22 cellular contexts compared by ENCODE assay signal in genomic region chr16:55077231-55077630, GRCh38.
DNase-seq lines count a peak whose midpoint lies in the region; ATAC-seq, FAIRE-seq and TF ChIP-seq lines count a peak whose summit lies in the region.
"Had no signal": no experiment of that assay in that cellular context is flagged by ENCODE, and none has a peak within 500 bp of the region (broad histone marks: within the 10 kb centered on the region; RNA-seq: fewer than 3 reads in every experiment).

No MANE protein-coding gene starts in this region.

- TF ChIP-seq POLR2A in IMR-90 (IDR thresholded peaks at IDR 0.05; ENCODE audit: low read depth, low read length) (no peak), H1 (IDR thresholded peaks at IDR 0.05; ENCODE audit: control extremely low read depth in 1 of 2, low read depth in 2 of 2, low read length in 2 of 2) (no peak)

- no TSS peak for BruUV-seq in IMR-90 (replicated peaks; lab: Mats Ljungman, UMichigan)

- H3K9me3 ChIP-seq in IMR-90 (ENCODE audit: control insufficient read depth, insufficient read depth, low read length), result peaks cover 2% of the 10 kb centered on the region; the same call in 1 of the 2 replicates
- H3K9me3 ChIP-seq in H1 (ENCODE audit: insufficient read depth in 2 of 2, low read depth in 1 of 2, low read length in 1 of 2), result no peaks in the 10 kb centered on the region
- no peaks in the 10 kb centered on the region for H3K9me3 ChIP-seq in smooth muscle cell (replicated peaks; ENCODE audit: low read depth)
- H3K9me3 ChIP-seq in effector memory CD4-positive, alpha-beta T cell (ENCODE audit: control insufficient read depth, low read length), result no peaks in the 10 kb centered on the region
- H3K9me3 ChIP-seq: SJSA1 had no signal

- H3K4me1 ChIP-seq in IMR-90 (ENCODE audit: control insufficient read depth, insufficient read depth, low read length) (no peaks in the 10 kb centered on the region), H1 (replicated peaks in 1 of 4; ENCODE audit: control insufficient read depth in 3 of 4, insufficient read depth in 4 of 4, low read length in 3 of 4) (no peaks in the 10 kb centered on the region), smooth muscle cell (ENCODE audit: low read depth) (no peaks in the 10 kb centered on the region)
- H3K4me1 ChIP-seq in effector memory CD4-positive, alpha-beta T cell (ENCODE audit: control insufficient read depth, insufficient read depth, low read length, poor library complexity, severe bottlenecking), result no peaks in the 10 kb centered on the region
- H3K4me1 ChIP-seq: SJSA1 had no signal

- CTCF ChIA-PET in IMR-90 (lab: Yijun Ruan, JAX), result no interaction called here
- CTCF ChIA-PET in H1 (lab: Charles Lee; ENCODE audit: partially characterized antibody), result no interaction called here

- TF ChIP-seq CTCF in AG10803 (conservative IDR thresholded peaks at IDR 0.05; ENCODE audit: low read length) (no peak), IMR-90 (conservative IDR thresholded peaks at IDR 0.05; ENCODE audit: low read depth, low read length) (no peak), H1 (IDR thresholded peaks at IDR 0.05; ENCODE audit: control extremely low read depth in 1 of 3, insufficient read depth in 1 of 3, low read depth in 1 of 3, low read length in 3 of 3) (no peak), smooth muscle cell (IDR thresholded peaks at IDR 0.05; ENCODE audit: borderline replicate concordance, insufficient read depth, poor library complexity, severe bottlenecking) (no peak)

- H3K14ac ChIP-seq in IMR-90 (replicated peaks; ENCODE audit: low read depth, low read length) (no peak overlapping the region), H1 (ENCODE audit: insufficient read length) (no peak overlapping the region)

- H3K9me1 ChIP-seq in IMR-90 (ENCODE audit: insufficient read depth, low read length), result no peaks in the 10 kb centered on the region

- H3K18ac ChIP-seq in IMR-90 (ENCODE audit: low read depth, low read length) (no peak overlapping the region), H1 (ENCODE audit: extremely low read depth, low read length) (no peak overlapping the region)

- no CpG with 5 or more reads among the region's 4 CpGs for WGBS in IMR-90 (ENCODE audit: extremely low coverage in 2 of 2, insufficient read length in 1 of 2), 2 experiments
- 98% methylated on average over 4 of the region's 4 CpGs; no CpG with 5 or more reads in 1 of the 2 experiments for WGBS in H1 (ENCODE audit: extremely low coverage in 1 of 2, insufficient coverage in 1 of 2, insufficient read length in 1 of 2, insufficient replicate concordance in 2 of 2, low coverage in 1 of 2, low lambda C conversion rate in 2 of 2, missing lambda C conversion rate in 1 of 2), 2 experiments
- 44% methylated on average over 4 of the region's 4 CpGs for WGBS in smooth muscle cell (ENCODE audit: low lambda C conversion rate)

- POLR2A ChIA-PET in IMR-90 (lab: Charles Lee; ENCODE audit: unreplicated experiment) (no interaction called here), H1 (lab: Charles Lee; ENCODE audit: partially characterized antibody) (no interaction called here)

- no peak overlapping the region for H4K91ac ChIP-seq in IMR-90 (ENCODE audit: insufficient read depth, low read depth, low read length)
- H4K91ac ChIP-seq in H1 (replicated peaks; ENCODE audit: insufficient read length, low read length), result no peak overlapping the region

- H2BK120ac ChIP-seq in IMR-90 (ENCODE audit: low read depth, low read length) (no peak overlapping the region), H1 (replicated peaks; ENCODE audit: low read depth, low read length) (no peak overlapping the region)

- intact Hi-C loops in IMR-90 (cut with micrococcal nuclease), result no loop called here

- no peak overlapping the region for H3K4me3 ChIP-seq in AG10803 (ENCODE audit: low read length)
- H3K4me3 ChIP-seq in IMR-90 (ENCODE audit: insufficient read depth, low read depth, low read length), result no peak overlapping the region
- no peak overlapping the region for H3K4me3 ChIP-seq in H1 (ENCODE audit: extremely low read depth in 1 of 4, insufficient read depth in 2 of 4, low read depth in 3 of 4, low read length in 4 of 4)
- no peak overlapping the region for H3K4me3 ChIP-seq in smooth muscle cell
- H3K4me3 ChIP-seq in effector memory CD4-positive, alpha-beta T cell (ENCODE audit: insufficient read depth, low read depth, low read length, poor library complexity, severe bottlenecking), result no peak overlapping the region
- H3K4me3 ChIP-seq: PC-9, SJSA1 had no signal

- H2BK5ac ChIP-seq in IMR-90 (ENCODE audit: low read depth, low read length, poor library complexity, severe bottlenecking) (no peak overlapping the region), H1 (ENCODE audit: low read depth, low read length) (no peak overlapping the region)

- in situ Hi-C loops in IMR-90 (cut with MboI; ENCODE audit: low sequenced_read_pairs), result no loop called here

- dilution Hi-C loops in IMR-90 (cut with HindIII; ENCODE audit: low sequenced_read_pairs, unreplicated experiment), result no loop called here

- H3K79me1 ChIP-seq in IMR-90 (ENCODE audit: low read depth in 1 of 2, low read length in 2 of 2) (no peaks in the 10 kb centered on the region), H1 (ENCODE audit: low read depth, low read length) (no peaks in the 10 kb centered on the region)

- no peaks in the 10 kb centered on the region for H4K20me1 ChIP-seq in IMR-90 (ENCODE audit: insufficient read depth, low read length)
- H4K20me1 ChIP-seq in H1 (replicated peaks in 1 of 2; ENCODE audit: control insufficient read depth in 1 of 2, insufficient read depth in 2 of 2, low read length in 2 of 2), result no peaks in the 10 kb centered on the region
- no peaks in the 10 kb centered on the region for H4K20me1 ChIP-seq in smooth muscle cell (ENCODE audit: low read depth)

- no peak for FAIRE-seq in H1 (lab: Jason Lieb, UNC)
- FAIRE-seq: A204.1 had no signal

- TF ChIP-seq RAD21 in IMR-90 (IDR thresholded peaks at IDR 0.05; ENCODE audit: low read length) (no peak), H1 (IDR thresholded peaks at IDR 0.05 in 1 of 2, conservative IDR thresholded peaks at IDR 0.05 in 1 of 2; ENCODE audit: low read depth in 2 of 2, low read length in 2 of 2) (no peak)

- no peak overlapping the region for H4K8ac ChIP-seq in IMR-90 (ENCODE audit: low read depth in 2 of 2, low read length in 2 of 2)
- H4K8ac ChIP-seq in H1 (ENCODE audit: extremely low read depth, insufficient read depth, low read length), result no peak overlapping the region

- H2BK12ac ChIP-seq in H1 (ENCODE audit: low read depth, low read length), result no peak overlapping the region

- ATAC-seq in IMR-90 (ENCODE audit: low read depth) (no peak), HG03442 (IDR thresholded peaks at IDR 0.05; ENCODE audit: unreplicated experiment) (no peak)

- TF ChIP-seq EP300 in H1 (IDR thresholded peaks at IDR 0.05; ENCODE audit: borderline replicate concordance in 1 of 2, low read depth in 2 of 2, low read length in 2 of 2), result no peak

- no peak overlapping the region for H3K23ac ChIP-seq in IMR-90 (ENCODE audit: low read depth, low read length)
- no peak overlapping the region for H3K23ac ChIP-seq in H1 (ENCODE audit: insufficient read length)

- no peaks in the 10 kb centered on the region for H3K79me2 ChIP-seq in H1 (ENCODE audit: control insufficient read depth in 1 of 2, insufficient read depth in 2 of 2, low read length in 2 of 2)
- H3K79me2 ChIP-seq in smooth muscle cell (ENCODE audit: low read depth), result no peaks in the 10 kb centered on the region

- H3K4me2 ChIP-seq in IMR-90 (ENCODE audit: low read depth, low read length) (no peak overlapping the region), H1 (ENCODE audit: insufficient read depth in 1 of 2, low read depth in 2 of 2, low read length in 2 of 2) (no peak overlapping the region), smooth muscle cell (peak overlapping the region; percentile 40)
- H3K4me2 ChIP-seq: KMS-11, PC-9 had no signal

- no peaks in the 10 kb centered on the region; the same call in 1 of the 2 replicates for H3K23me2 ChIP-seq in H1 (ENCODE audit: low read depth, low read length)

- H3K4ac ChIP-seq in IMR-90 (ENCODE audit: low read depth, low read length) (no peak overlapping the region), H1 (replicated peaks; ENCODE audit: insufficient read length, low read depth, low read length) (no peak overlapping the region)

- H2AK5ac ChIP-seq in IMR-90 (ENCODE audit: low read depth, low read length) (no peak overlapping the region), H1 (ENCODE audit: low read depth, low read length) (no peak overlapping the region)

- no peak overlapping the region for H3K27ac ChIP-seq in IMR-90 (ENCODE audit: insufficient read depth, low read length)
- H3K27ac ChIP-seq in H1 (ENCODE audit: low read depth, low read length), result no peak overlapping the region
- H3K27ac ChIP-seq in smooth muscle cell (ENCODE audit: low read depth), result no peak overlapping the region
- H3K27ac ChIP-seq in effector memory CD4-positive, alpha-beta T cell (ENCODE audit: insufficient read depth, low read length, poor library complexity, severe bottlenecking), result no peak overlapping the region
- H3K27ac ChIP-seq: KMS-11, PC-9, SJSA1 had no signal

- H2BK20ac ChIP-seq in IMR-90 (ENCODE audit: low read depth, low read length) (no peak overlapping the region), H1 (ENCODE audit: low read length) (no peak overlapping the region)

- DNase-seq in AG10803 (ENCODE audit: low read depth) (peak; percentile 41), IMR-90 (no peak), H1 (ENCODE audit: low read depth in 1 of 2, low spot score in 2 of 2) (no peak), smooth muscle cell (lab: John Stamatoyannopoulos, UW; ENCODE audit: unreplicated experiment) (no peak), AML-193 (lab: John Stamatoyannopoulos, UW) (no peak)
- DNase-seq in effector memory CD4-positive, alpha-beta T cell, result no peak
- DNase-seq: DMS153, DND-41, H7, NCI-H1048, NCI-H1417, NCI-H1694, NCI-H2081, NCI-H2227 treated with DMSO at 0.1 percent for 48 hours, NCI-H526 treated with DMSO at 0.1 percent for 48 hours, PC-9, Right ventricle myocardium superior, RPMI8226 had no signal

- H3K27me3 ChIP-seq in IMR-90 (ENCODE audit: control insufficient read depth, insufficient read depth, low read length) (no peaks in the 10 kb centered on the region), H1 (replicated peaks in 1 of 4; ENCODE audit: control insufficient read depth in 3 of 4, extremely low read depth in 1 of 4, insufficient read depth in 3 of 4, low read length in 3 of 4) (no peaks in the 10 kb centered on the region), smooth muscle cell (ENCODE audit: low read depth) (no peaks in the 10 kb centered on the region)
- no peaks in the 10 kb centered on the region for H3K27me3 ChIP-seq in effector memory CD4-positive, alpha-beta T cell (replicated peaks; ENCODE audit: control insufficient read depth, insufficient read depth, low read length, poor library complexity, severe bottlenecking)
- H3K27me3 ChIP-seq: SJSA1 had no signal

- H4K5ac ChIP-seq in IMR-90 (ENCODE audit: low read depth, low read length), result no peak overlapping the region
- H4K5ac ChIP-seq in H1 (ENCODE audit: insufficient read length, low read depth, low read length), result no peak overlapping the region

- H3K9ac ChIP-seq in IMR-90 (ENCODE audit: low read depth, low read length) (no peak overlapping the region), H1 (replicated peaks in 1 of 4; ENCODE audit: extremely low read depth in 1 of 4, low read depth in 3 of 4, low read length in 3 of 4) (no peak overlapping the region), smooth muscle cell (ENCODE audit: low read depth) (no peak overlapping the region)
- H3K9ac ChIP-seq: KMS-11 had no signal

- peak overlapping the region; percentile 21 for H2AFZ ChIP-seq in IMR-90 (replicated peaks; ENCODE audit: low read length, poor library complexity)
- H2AFZ ChIP-seq in H1 (ENCODE audit: low read length), result peak overlapping the region; percentile 32; the same call in 1 of the 2 replicates
- H2AFZ ChIP-seq in smooth muscle cell (ENCODE audit: low read depth), result no peak overlapping the region
- H2AFZ ChIP-seq: PC-9 had no signal

- no peaks in the 10 kb centered on the region for H3F3A ChIP-seq in smooth muscle cell (ENCODE audit: low read depth)

- H3K56ac ChIP-seq in IMR-90 (ENCODE audit: extremely low read depth, insufficient read depth, low read length), result no peak overlapping the region
- no peak overlapping the region for H3K56ac ChIP-seq in H1 (replicated peaks; ENCODE audit: insufficient read length, low read depth, low read length)

- H2AK9ac ChIP-seq in IMR-90 (replicated peaks; ENCODE audit: low read depth, low read length, poor library complexity), result no peak overlapping the region

- H3K36me3 ChIP-seq in IMR-90 (ENCODE audit: control insufficient read depth, insufficient read depth, low read length) (no peaks in the 10 kb centered on the region), H1 (ENCODE audit: control insufficient read depth in 2 of 4, insufficient read depth in 4 of 4, low read length in 3 of 4) (no peaks in the 10 kb centered on the region), smooth muscle cell (ENCODE audit: low read depth) (no peaks in the 10 kb centered on the region)
- no peaks in the 10 kb centered on the region for H3K36me3 ChIP-seq in effector memory CD4-positive, alpha-beta T cell (ENCODE audit: control insufficient read depth, insufficient read depth, low read length)
- H3K36me3 ChIP-seq: SJSA1 had no signal

- H2BK15ac ChIP-seq in IMR-90 (ENCODE audit: low read depth, low read length), result no peak overlapping the region
- H2BK15ac ChIP-seq in H1 (ENCODE audit: low read length), result no peak overlapping the region
